Comparison of ENCODE assay signal across 1 cellular context in the genomic region with DNA sequence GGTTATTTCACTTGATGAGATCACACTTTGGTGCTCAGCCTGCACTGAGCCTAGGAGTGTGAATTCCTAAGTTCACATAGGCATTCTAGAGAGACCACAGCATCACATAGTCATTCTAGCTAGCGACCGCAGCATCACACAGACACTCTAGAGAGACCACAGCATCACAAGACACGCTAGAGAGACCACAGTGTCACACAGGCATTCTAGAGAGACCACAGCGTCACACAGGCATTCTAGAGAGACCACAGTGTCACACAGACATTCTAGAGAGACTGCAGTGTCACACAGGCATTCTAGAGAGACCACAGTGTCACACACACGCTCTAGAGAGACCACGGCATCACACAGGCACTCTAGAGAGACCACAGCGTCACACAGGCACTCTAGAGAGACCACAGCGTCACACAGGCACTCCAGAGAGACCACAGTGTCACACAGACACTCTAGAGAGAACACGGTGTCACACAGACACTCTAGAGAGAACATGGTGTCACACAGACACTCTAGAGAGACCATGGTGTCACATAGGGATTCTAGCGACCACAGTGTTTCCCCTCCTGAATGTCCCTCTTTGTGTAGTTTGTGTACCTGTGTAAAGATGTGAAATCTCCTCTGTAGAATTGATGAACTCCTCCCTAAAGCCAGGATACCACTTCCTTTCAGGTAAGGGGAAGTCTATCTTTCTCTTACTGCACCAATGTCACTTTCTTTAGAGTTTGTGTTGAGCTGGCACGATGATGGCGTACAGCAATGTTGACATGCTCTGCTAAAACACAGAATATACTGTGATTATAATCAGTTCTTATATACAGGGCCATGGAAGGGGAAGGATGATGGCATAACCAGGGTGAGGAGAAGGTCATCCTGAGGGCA.
TF ChIP-seq lines count a peak whose summit lies in the region.

No MANE protein-coding gene starts in this region.

TF ChIP-seq in HCT116, 20 proteins besides CTCF, POLR2A, EP300 and RAD21:
- TF ChIP-seq ZBTB33 (IDR thresholded peaks at IDR 0.05; ENCODE audit: extremely low read depth, insufficient replicate concordance, low read length) (no peak), JUND (IDR thresholded peaks at IDR 0.05) (no peak), ZFX (IDR thresholded peaks at IDR 0.05) (no peak), EZH2 (IDR thresholded peaks at IDR 0.05) (no peak), ZNF274 (IDR thresholded peaks at IDR 0.05; ENCODE audit: low read depth, low read length) (no peak), EZH2phosphoT487 (IDR thresholded peaks at IDR 0.05; ENCODE audit: borderline replicate concordance) (no peak), CEBPB (IDR thresholded peaks at IDR 0.05; ENCODE audit: low read depth) (no peak), POLR2AphosphoS5 (IDR thresholded peaks at IDR 0.05; ENCODE audit: low read depth, low read length) (no peak), SRF (IDR thresholded peaks at IDR 0.05; ENCODE audit: low read depth) (no peak)
- TF ChIP-seq, protein P1, sequence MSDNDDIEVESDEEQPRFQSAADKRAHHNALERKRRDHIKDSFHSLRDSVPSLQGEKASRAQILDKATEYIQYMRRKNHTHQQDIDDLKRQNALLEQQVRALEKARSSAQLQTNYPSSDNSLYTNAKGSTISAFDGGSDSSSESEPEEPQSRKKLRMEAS (IDR thresholded peaks at IDR 0.05): no peak
TF ChIP-seq in HCT116: peak in this region for 0.
